ENCODE assay signal across 23 cellular contexts in genomic region chr7:29859491-29860180, GRCh38. TPM values are rescaled to one million over a fixed set of nuclear protein-coding genes. Genes with fewer than 3 reads are reported as not detected.
DNase-seq lines count a peak whose midpoint lies in the region; ATAC-seq and TF ChIP-seq lines count a peak whose summit lies in the region.
"Had no signal": no experiment of that assay in that cellular context is flagged by ENCODE, and none has a peak within 500 bp of the region (broad histone marks: within the 10 kb centered on the region; RNA-seq: fewer than 3 reads in every experiment).

No MANE protein-coding gene starts in this region.

- no peak overlapping the region for H3K4me2 ChIP-seq in H9 (ENCODE audit: insufficient read depth, insufficient read length, low read length)
- H3K4me2 ChIP-seq: A549, neural progenitor cell had no signal

- H3K23ac ChIP-seq in H9 (ENCODE audit: insufficient read length, low read depth, low read length): no peak overlapping the region

- no peaks in the 10 kb centered on the region for H3K79me2 ChIP-seq in H9 (ENCODE audit: insufficient read depth, low read length)

- H3K4me3 ChIP-seq in left ventricle myocardium inferior (no peak overlapping the region), lower leg skin (ENCODE audit: low read depth, poor library complexity, severe bottlenecking) (no peak overlapping the region), upper lobe of right lung (no peak overlapping the region)
- H3K4me3 ChIP-seq: A549, neural progenitor cell, sigmoid colon, transverse colon had no signal

- no peak overlapping the region for H3K27ac ChIP-seq in left ventricle myocardium inferior (replicated peaks)
- H3K27ac ChIP-seq in angular gyrus (ENCODE audit: low read depth, low read length): peak overlapping the region; percentile 13
- no peak overlapping the region for H3K27ac ChIP-seq in upper lobe of right lung
- no peak overlapping the region for H3K27ac ChIP-seq in H9 (ENCODE audit: insufficient read length, low read depth, low read length)
- H3K27ac ChIP-seq: A549, neural progenitor cell, RWPE1, sigmoid colon, transverse colon had no signal

- no peak overlapping the region for H2AFZ ChIP-seq in H9 (ENCODE audit: low read length)
- H2AFZ ChIP-seq: neural progenitor cell had no signal

- H3K4me1 Mint-ChIP-seq in H9 (peaks cover 22% of the 10 kb centered on the region in 2 experiments), HFFc6 (ENCODE audit: low read depth) (peaks cover 6% of the 10 kb centered on the region; the same call in 1 of the 2 replicates)
- H3K4me1 Mint-ChIP-seq: neural progenitor cell, T-helper 17 cell had no signal

- no peak overlapping the region for H3T11ph ChIP-seq in H9 (ENCODE audit: low read length)

- H3K27me3 Mint-ChIP-seq in H9 (ENCODE audit: low read depth) (no peaks in the 10 kb centered on the region), HFFc6 (ENCODE audit: insufficient read depth) (peaks cover 10% of the 10 kb centered on the region)

- WGBS in lower leg skin, 2 donors: 43% methylated on average over 4 of the region's 4 CpGs
- WGBS in H9 (ENCODE audit: extremely low coverage, insufficient read length, low lambda C conversion rate): no CpG with 5 or more reads among the region's 4 CpGs

- no peak overlapping the region for H2BK12ac ChIP-seq in H9 (ENCODE audit: insufficient read length, low read depth, low read length)

- H2BK5ac ChIP-seq in H9 (ENCODE audit: insufficient read length, low read length): no peak overlapping the region

- H3K27ac Mint-ChIP-seq in H9 (no peak overlapping the region), HFFc6 (no peak overlapping the region)
- H3K27ac Mint-ChIP-seq: activated naive CD4-positive, alpha-beta T cell treated with anti-CD3 and anti-CD28 coated beads for 36 hours; CD8-positive, alpha-beta T cell; neural progenitor cell; T-helper 17 cell had no signal

- no peaks in the 10 kb centered on the region for H3K36me3 ChIP-seq in left ventricle myocardium inferior
- H3K36me3 ChIP-seq in upper lobe of right lung: no peaks in the 10 kb centered on the region
- H3K36me3 ChIP-seq: neural progenitor cell, sigmoid colon, transverse colon had no signal

- no peak overlapping the region for H4K5ac ChIP-seq in H9 (ENCODE audit: insufficient read length, low read depth, low read length)

- H4K8ac ChIP-seq in H9 (replicated peaks; ENCODE audit: insufficient read length, low read depth, low read length): no peak overlapping the region

- H3K4ac ChIP-seq in H9 (ENCODE audit: low read depth, low read length): no peak overlapping the region

- no peak overlapping the region for H3K14ac ChIP-seq in H9 (ENCODE audit: insufficient read depth, low read length)

- intact Hi-C loops in Right ventricle myocardium inferior (cut with DNase I) (no loop called here), left ventricle myocardium inferior (cut with micrococcal nuclease) (no loop called here), lower leg skin (cut with DNase I; ENCODE audit: low total_unique reads) (no loop called here), upper lobe of right lung (cut with DNase I) (no loop called here)

- no peak overlapping the region for H2BK15ac ChIP-seq in H9 (ENCODE audit: low read depth, low read length)

- H3K4me3 Mint-ChIP-seq in H9 (no peak overlapping the region), HFFc6 (no peak overlapping the region)
- H3K4me3 Mint-ChIP-seq: activated naive CD4-positive, alpha-beta T cell treated with anti-CD3 and anti-CD28 coated beads for 36 hours; CD8-positive, alpha-beta T cell; neural progenitor cell; T-helper 17 cell had no signal

- H3K36me3 Mint-ChIP-seq in H9 (ENCODE audit: insufficient read depth in 1 of 3, low read depth in 3 of 3): no peaks in the 10 kb centered on the region
- H3K36me3 Mint-ChIP-seq in HFFc6 (ENCODE audit: low read depth): no peaks in the 10 kb centered on the region
- H3K36me3 Mint-ChIP-seq: CD8-positive, alpha-beta T cell; neural progenitor cell had no signal

- ATAC-seq in Right ventricle myocardium inferior (peak; percentile 44), upper lobe of right lung (peak; percentile 79), GM18511 (IDR thresholded peaks at IDR 0.05; ENCODE audit: unreplicated experiment) (no peak)
- ATAC-seq: A549; CD8-positive, alpha-beta T cell; T-helper 17 cell had no signal

- no peak overlapping the region for H3K9ac ChIP-seq in H9 (ENCODE audit: extremely low read depth, insufficient read length, low read length)
- H3K9ac ChIP-seq: neural progenitor cell had no signal

- H3K23me2 ChIP-seq in H9 (ENCODE audit: insufficient read length, low read depth, low read length, poor library complexity, severe bottlenecking): no peaks in the 10 kb centered on the region

- H3K56ac ChIP-seq in H9 (ENCODE audit: insufficient read length, low read depth, low read length): no peak overlapping the region

- no peak for TF ChIP-seq CTCF in left ventricle myocardium inferior (IDR thresholded peaks at IDR 0.05; ENCODE audit: borderline replicate concordance)
- TF ChIP-seq CTCF in lower leg skin (IDR thresholded peaks at IDR 0.05): no peak
- TF ChIP-seq CTCF in upper lobe of right lung (IDR thresholded peaks at IDR 0.05): no peak
- TF ChIP-seq CTCF in H9 (conservative IDR thresholded peaks at IDR 0.05): no peak
- TF ChIP-seq CTCF in HFFc6 (IDR thresholded peaks at IDR 0.05): no peak

- H2AK5ac ChIP-seq in H9 (ENCODE audit: insufficient read length, low read length): no peak overlapping the region

- H3K4me1 ChIP-seq in left ventricle myocardium inferior (peaks cover 36% of the 10 kb centered on the region), upper lobe of right lung (peaks cover 6% of the 10 kb centered on the region), H9 (ENCODE audit: insufficient read depth, low read length) (no peaks in the 10 kb centered on the region; the same call in 1 of the 2 replicates)
- H3K4me1 ChIP-seq: A549, neural progenitor cell, transverse colon had no signal

- H3K18ac ChIP-seq in H9 (ENCODE audit: insufficient read length, low read depth, low read length): no peak overlapping the region

- no peak overlapping the region for H4K91ac ChIP-seq in H9 (ENCODE audit: insufficient read length, low read depth, low read length)

- no peaks in the 10 kb centered on the region for H3K79me1 ChIP-seq in H9 (ENCODE audit: insufficient read depth, low read depth, low read length, poor library complexity, severe bottlenecking)

- no peaks in the 10 kb centered on the region for H4K20me1 ChIP-seq in H9 (ENCODE audit: control insufficient read depth, insufficient read depth, insufficient read length)

- no peak for TF ChIP-seq POLR2A in lower leg skin (IDR thresholded peaks at IDR 0.05)

- H3K27me3 ChIP-seq in left ventricle myocardium inferior (ENCODE audit: low read depth) (no peaks in the 10 kb centered on the region), upper lobe of right lung (no peaks in the 10 kb centered on the region), H9 (ENCODE audit: insufficient read depth, low read length) (no peaks in the 10 kb centered on the region)
- H3K27me3 ChIP-seq: neural progenitor cell, sigmoid colon, transverse colon had no signal

- no peak overlapping the region for H2BK120ac ChIP-seq in H9 (ENCODE audit: low read depth, low read length, poor library complexity, severe bottlenecking)

- no peak overlapping the region for H2BK20ac ChIP-seq in H9 (ENCODE audit: low read depth, low read length, poor library complexity, severe bottlenecking)

- H3K9me3 Mint-ChIP-seq in H9: no peaks in the 10 kb centered on the region
- H3K9me3 Mint-ChIP-seq in HFFc6: no peaks in the 10 kb centered on the region
- H3K9me3 Mint-ChIP-seq: activated naive CD4-positive, alpha-beta T cell treated with anti-CD3 and anti-CD28 coated beads for 36 hours; CD8-positive, alpha-beta T cell; neural progenitor cell had no signal

- DNase-seq in Right ventricle myocardium inferior (ENCODE audit: missing footprints): no peak
- DNase-seq in left ventricle myocardium inferior: no peak
- peak; percentile 18 to 70 for DNase-seq in lower leg skin (ENCODE audit: low spot score in 2 of 2)
- no peak for DNase-seq in upper lobe of right lung
- DNase-seq in H9: no peak
- no peak for DNase-seq in HFFc6
- DNase-seq: activated CD4-positive, alpha-beta T cell treated with anti-CD3 and anti-CD28 coated beads for 4 hours; activated naive CD4-positive, alpha-beta T cell treated with anti-CD3 and anti-CD28 coated beads for 36 hours; CD8-positive, alpha-beta T cell; GOT3; mammary epithelial cell; NCI-H1092; NCI-H2107; sigmoid colon; stimulated activated CD4-positive, alpha-beta T cell treated with anti-CD3 and anti-CD28 coated beads, Interleukin-4, amount 100 ng/mL, for 4 hours; T-helper 17 cell; transverse colon had no signal

- H3K9me3 ChIP-seq in left ventricle myocardium inferior (replicated peaks) (no peaks in the 10 kb centered on the region), upper lobe of right lung (no peaks in the 10 kb centered on the region), H9 (ENCODE audit: control insufficient read depth, low read depth, low read length) (no peaks in the 10 kb centered on the region)
- H3K9me3 ChIP-seq: A549, sigmoid colon, transverse colon had no signal

RNA-seq across cellular contexts. Expression of gene WIPF3, which starts 53.3 kb away (rescaled TPM):
- total RNA-seq in Right ventricle myocardium inferior (5.5 TPM), left ventricle myocardium inferior (8.0 TPM), lower leg skin (1 to 10 TPM in 1 of 4 donors, under 1 TPM in 3; 0.23 to 1.2 (median 0.82) TPM), upper lobe of right lung (0.67 TPM), H9 (2021) (11.6 and 11.8 TPM in 2 replicates)
- not detected for total RNA-seq in HFFc6 (2021; fragmentation: NEBNext Ultra II Directional; extraction: Animal tissue kit (Norgen Biotek cat#: 25700))
- total RNA-seq: activated naive CD4-positive, alpha-beta T cell treated with anti-CD3 and anti-CD28 coated beads for 36 hours; CD8-positive, alpha-beta T cell; Daoy had no signal

Comparison
In these comparisons a context has a peak if more than half of its experiments do, and no peak if none do; other contexts are left out.
1. DNase-seq: peak in lower leg skin (2 of 2); none in Right ventricle myocardium inferior (single experiment), left ventricle myocardium inferior (single experiment), upper lobe of right lung (single experiment), H9 (single experiment) and HFFc6 (single experiment).